Comparison of ENCODE assay signal across 8 cellular contexts in the genomic region with DNA sequence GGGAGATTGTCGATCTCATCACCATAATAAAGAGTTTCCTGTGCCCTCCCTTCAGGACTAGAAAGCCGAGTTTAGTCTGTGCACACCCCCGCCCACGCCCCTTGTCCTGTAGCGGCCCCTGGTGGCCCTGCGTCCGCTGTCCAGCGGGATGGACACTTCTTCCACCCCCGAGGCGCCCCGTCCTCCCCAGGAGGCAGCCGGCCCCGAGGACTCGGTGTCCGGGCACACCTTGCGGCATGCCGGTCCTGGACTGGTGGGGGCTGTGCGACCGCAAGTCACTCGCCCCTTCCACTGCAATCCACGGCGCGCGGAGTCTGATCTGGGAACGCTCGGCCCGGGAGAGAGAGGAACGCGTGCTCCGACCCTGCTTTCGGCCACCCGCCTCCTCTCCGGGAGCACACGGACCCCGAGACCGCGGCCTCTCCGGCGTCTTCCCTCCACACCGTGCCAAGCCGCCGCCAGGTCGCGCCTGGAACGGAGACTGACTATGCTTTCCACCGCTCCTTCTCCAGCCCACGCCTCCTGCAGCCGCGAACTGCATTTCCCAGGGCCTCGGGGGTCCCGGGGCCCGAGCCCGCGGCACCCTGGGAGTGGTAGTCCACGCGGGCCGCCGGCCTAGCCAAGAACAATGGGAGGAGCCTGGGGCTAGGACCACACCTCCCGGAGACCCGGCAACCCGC. TPM values are rescaled to one million over a fixed set of nuclear protein-coding genes. Genes with fewer than 3 reads are reported as not detected.
DNase-seq lines count a peak whose midpoint lies in the region; ATAC-seq lines count a peak whose summit lies in the region.

No MANE protein-coding gene starts in this region.

- no peaks in the 10 kb centered on the region for H3K9me3 ChIP-seq in HUES64 (ENCODE audit: insufficient read depth, low read depth, low read length)

- H3K9me3 Mint-ChIP-seq in activated T-cell treated with anti-CD3 and anti-CD28 coated beads, Interleukin-2, amount 50 U/mL, for 4 hours = no peaks in the 10 kb centered on the region

- H3K9ac ChIP-seq in HUES64 (ENCODE audit: low read depth, low read length) = peak overlapping the region; percentile 81

- H3K4me3 ChIP-seq in HUES64 (ENCODE audit: low read length) = peak overlapping the region; percentile 78

- WGBS in HUES64 = under 1% methylated on average over 61 of the region's 61 CpGs

- H3K36me3 ChIP-seq in HUES64 (ENCODE audit: insufficient read depth, low read length) = peaks cover 20% of the 10 kb centered on the region

- peaks cover 4% of the 10 kb centered on the region; the same call in 1 of the 2 replicates for H3K27me3 ChIP-seq in HUES64 (ENCODE audit: insufficient read depth, low read length)

- peaks cover 52% of the 10 kb centered on the region for H3K4me1 Mint-ChIP-seq in activated T-cell treated with anti-CD3 and anti-CD28 coated beads, Interleukin-2, amount 50 U/mL, for 4 hours (ENCODE audit: low read depth)

- no peaks in the 10 kb centered on the region for H3K27me3 Mint-ChIP-seq in activated T-cell treated with anti-CD3 and anti-CD28 coated beads, Interleukin-2, amount 50 U/mL, for 4 hours (ENCODE audit: low read depth)

- peaks cover 14% of the 10 kb centered on the region for H3K36me3 Mint-ChIP-seq in activated T-cell treated with anti-CD3 and anti-CD28 coated beads, Interleukin-2, amount 50 U/mL, for 4 hours (ENCODE audit: insufficient read depth)

- in situ Hi-C loops in Caki2 (cut with HindIII; ENCODE audit: low pct_unique_long_range_greater_than_20kb, low sequenced_read_pairs) = no loop called here

- H3K27ac ChIP-seq in HUES64 (ENCODE audit: low read depth, low read length) = peak overlapping the region; percentile 94

- ATAC-seq in GM21423 (IDR thresholded peaks at IDR 0.05; ENCODE audit: unreplicated experiment) (peak; percentile 55), esophagus mucosa (peak; percentile 90)
- ATAC-seq in activated T-cell treated with anti-CD3 and anti-CD28 coated beads, Interleukin-2, amount 50 U/mL, for 4 hours = peak; percentile 76 to 79

- DNase-seq in Caki2 (ENCODE audit: low read depth) = peak; percentile 94
- peak; percentile 99 for DNase-seq in OCI-M2 (lab: John Stamatoyannopoulos, UW; ENCODE audit: unreplicated experiment)
- DNase-seq in activated T-cell treated with anti-CD3 and anti-CD28 coated beads, Interleukin-2, amount 50 U/mL, for 4 hours = peak; percentile 95
- peak; percentile 90 for DNase-seq in myocyte (ENCODE audit: low read depth)
- DNase-seq in stimulated activated CD8-positive, alpha-beta memory T cell treated with anti-CD3 and anti-CD28 coated beads, Interleukin-7, amount 100 ng/mL, for 4 hours (ENCODE audit: low read depth in 2 of 2) = peak; percentile 93 to 97

- H3K4me3 Mint-ChIP-seq in activated T-cell treated with anti-CD3 and anti-CD28 coated beads, Interleukin-2, amount 50 U/mL, for 4 hours = peak overlapping the region; percentile 91

- H3K4me1 ChIP-seq in HUES64 (ENCODE audit: insufficient read depth, low read length) = peaks cover 21% of the 10 kb centered on the region

RNA-seq across cellular contexts. Expression of a gene that starts 0.7 kb away (rescaled TPM):
- 2.8 and 12.9 TPM in 2 replicates for total RNA-seq in Caki2 (2014; rRNA removed; shearing (Covaris generic); ENCODE audit: low replicate concordance)
- 18.5 TPM for polyA plus RNA-seq in HUES64 (2013, experiment 1 of 2)
- 18.5 TPM for polyA plus RNA-seq in HUES64 (2013, experiment 2 of 2)
- 10 to 100 TPM; 64.1 to 74.8 (median 74.5) TPM for total RNA-seq in activated T-cell treated with anti-CD3 and anti-CD28 coated beads, Interleukin-2, amount 50 U/mL, for 4 hours
- total RNA-seq in esophagus mucosa (21.1 TPM), myocyte (11.1 and 11.2 TPM in 2 replicates)
- 18.3 TPM for polyA plus RNA-seq in myocyte (2012)

RNA-seq across cellular contexts. Expression of a gene that starts 12.8 kb away (rescaled TPM):
- total RNA-seq in Caki2 (2014; rRNA removed; shearing (Covaris generic); ENCODE audit: low replicate concordance) = not detected in 2 replicates
- polyA plus RNA-seq in HUES64 (2013, experiment 1 of 2) = not detected
- polyA plus RNA-seq in HUES64 (2013, experiment 2 of 2) = not detected
- 100 to 1,000 TPM in 2 of 3 donors, 10 to 100 TPM in 1; 90.8 to 136 (median 101) TPM for total RNA-seq in activated T-cell treated with anti-CD3 and anti-CD28 coated beads, Interleukin-2, amount 50 U/mL, for 4 hours
- not detected for total RNA-seq in esophagus mucosa
- total RNA-seq in myocyte = 0.11 TPM in 1 of 2 replicates, not detected in the other
- polyA plus RNA-seq in myocyte (2012) = 0.58 TPM

RNA-seq across cellular contexts. Expression of a gene that starts 25.1 kb away (rescaled TPM):
- total RNA-seq in Caki2 (2014; rRNA removed; shearing (Covaris generic); ENCODE audit: low replicate concordance) = 10.1 and 18.1 TPM in 2 replicates
- 5.0 TPM for polyA plus RNA-seq in HUES64 (2013, experiment 1 of 2)
- 6.0 TPM for polyA plus RNA-seq in HUES64 (2013, experiment 2 of 2)
- total RNA-seq in activated T-cell treated with anti-CD3 and anti-CD28 coated beads, Interleukin-2, amount 50 U/mL, for 4 hours = 10 to 100 TPM; 24.0 to 32.7 (median 29.8) TPM
- total RNA-seq in esophagus mucosa = 2.4 TPM
- 1.8 and 4.8 TPM in 2 replicates for total RNA-seq in myocyte
- polyA plus RNA-seq in myocyte (2012) = 1.0 TPM

RNA-seq across cellular contexts. Expression of a gene that starts 28.1 kb away (rescaled TPM):
- 7.1 and 14.1 TPM in 2 replicates for total RNA-seq in Caki2 (2014; rRNA removed; shearing (Covaris generic); ENCODE audit: low replicate concordance)
- polyA plus RNA-seq in HUES64 (2013, experiment 1 of 2) = 11.7 TPM
- 11.4 TPM for polyA plus RNA-seq in HUES64 (2013, experiment 2 of 2)
- 10 to 100 TPM; 18.9 to 25.2 (median 19.4) TPM for total RNA-seq in activated T-cell treated with anti-CD3 and anti-CD28 coated beads, Interleukin-2, amount 50 U/mL, for 4 hours
- total RNA-seq in esophagus mucosa (10.1 TPM), myocyte (9.7 and 12.0 TPM in 2 replicates)
- polyA plus RNA-seq in myocyte (2012) = 22.4 TPM

RNA-seq across cellular contexts. Expression of a gene that starts 28.3 kb away (rescaled TPM):
- total RNA-seq in Caki2 (2014; rRNA removed; shearing (Covaris generic); ENCODE audit: low replicate concordance) = 151 and 186 TPM in 2 replicates
- 54.2 TPM for polyA plus RNA-seq in HUES64 (2013, experiment 1 of 2)
- polyA plus RNA-seq in HUES64 (2013, experiment 2 of 2) = 56.0 TPM
- total RNA-seq in activated T-cell treated with anti-CD3 and anti-CD28 coated beads, Interleukin-2, amount 50 U/mL, for 4 hours = 10 to 100 TPM; 46.1 to 49.3 (median 47.9) TPM
- total RNA-seq in esophagus mucosa (56.9 TPM), myocyte (32.5 and 32.8 TPM in 2 replicates)
- polyA plus RNA-seq in myocyte (2012) = 89.4 TPM

Comparison
In these comparisons a context has a peak if more than half of its experiments do, and no peak if none do; other contexts are left out.
1. Peak in every context shown above with its lines: DNase-seq, ATAC-seq, H3K4me3 ChIP-seq and H3K27ac ChIP-seq.
2. RNA of a gene that starts 12.8 kb away (total RNA-seq): 90.8 to 136 TPM in activated T-cell treated with anti-CD3 and anti-CD28 coated beads, Interleukin-2, amount 50 U/mL, for 4 hours; not detected in esophagus mucosa (single experiment), 0.11 TPM in myocyte and not detected in Caki2; every median in the first group is over 10 times any median in the second.